In genomic region chr6:33911488-33911887, GRCh38 we compare ENCODE assay signal across 23 cellular contexts.
A peak's percentile ranks its signal among the peaks of the same experiment; 100 is the strongest.
DNase-seq lines count a peak whose midpoint lies in the region; ATAC-seq and TF ChIP-seq lines count a peak whose summit lies in the region.
"Had no signal": no experiment of that assay in that cellular context is flagged by ENCODE, and none has a peak within 500 bp of the region (broad histone marks: within the 10 kb centered on the region; RNA-seq: fewer than 3 reads in every experiment).

No MANE protein-coding gene starts in this region.

- H3K27ac Mint-ChIP-seq in activated B cell treated with CpG ODN at 0.5 μM for 24 hours = peak overlapping the region; percentile 13
- H3K27ac Mint-ChIP-seq in naive thymus-derived CD4-positive, alpha-beta T cell = peak overlapping the region in 6 of 9 donors; percentile 19 to 87 (median 50)

- intact Hi-C loops in activated B cell treated with CpG ODN at 0.5 μM for 24 hours (cut with micrococcal nuclease) (no loop called here), vagina (cut with DNase I) (no loop called here)
- intact Hi-C loops in naive thymus-derived CD4-positive, alpha-beta T cell (cut with micrococcal nuclease) = no loop called here

- H3K4me1 Mint-ChIP-seq in activated B cell treated with CpG ODN at 0.5 μM for 24 hours = peaks cover 26% of the 10 kb centered on the region
- H3K4me1 Mint-ChIP-seq in naive thymus-derived CD4-positive, alpha-beta T cell = peaks cover 39 to 91% (median 79%) of the 10 kb centered on the region in 7 donors

- no peak overlapping the region for H3K23ac ChIP-seq in mesenchymal stem cell (ENCODE audit: low read length in 2 of 2)

- TF ChIP-seq CTCF in activated B cell treated with CpG ODN at 0.5 μM for 24 hours (IDR thresholded peaks at IDR 0.05) (no peak), vagina (IDR thresholded peaks at IDR 0.05) (no peak)

- H3K9me3 ChIP-seq in naive thymus-derived CD4-positive, alpha-beta T cell (ENCODE audit: control insufficient read depth in 2 of 3, low read length in 3 of 3) = no peaks in the 10 kb centered on the region
- H3K9me3 ChIP-seq in vagina = no peaks in the 10 kb centered on the region
- no peaks in the 10 kb centered on the region for H3K9me3 ChIP-seq in mesenchymal stem cell (ENCODE audit: control insufficient read depth, low read length)
- H3K9me3 ChIP-seq: SJSA1 had no signal

- no peak for TF ChIP-seq POLR2A in vagina (IDR thresholded peaks at IDR 0.05)

- H3K36me3 ChIP-seq in naive thymus-derived CD4-positive, alpha-beta T cell (ENCODE audit: control insufficient read depth in 2 of 3, insufficient read depth in 3 of 3, low read length in 3 of 3) = no peaks in the 10 kb centered on the region
- H3K36me3 ChIP-seq in vagina = no peaks in the 10 kb centered on the region
- no peaks in the 10 kb centered on the region for H3K36me3 ChIP-seq in mesenchymal stem cell (ENCODE audit: control insufficient read depth in 1 of 2, insufficient read depth in 2 of 2, low read depth in 1 of 2, low read length in 2 of 2)
- H3K36me3 ChIP-seq: SJSA1 had no signal

- H2BK5ac ChIP-seq in mesenchymal stem cell (ENCODE audit: low read depth, low read length, poor library complexity, severe bottlenecking) = no peak overlapping the region

- H2AK5ac ChIP-seq in mesenchymal stem cell (ENCODE audit: low read length, severe bottlenecking) = no peak overlapping the region

- no peak overlapping the region for H3K4me3 ChIP-seq in naive thymus-derived CD4-positive, alpha-beta T cell (ENCODE audit: low read length)
- no peak overlapping the region for H3K4me3 ChIP-seq in vagina
- H3K4me3 ChIP-seq in mesenchymal stem cell (ENCODE audit: insufficient read depth in 1 of 2, low read depth in 1 of 2, low read length in 2 of 2) = no peak overlapping the region
- H3K4me3 ChIP-seq: SJSA1 had no signal

- ATAC-seq in activated B cell treated with CpG ODN at 0.5 μM for 24 hours (ENCODE audit: low read depth) (no peak), GM18907 (IDR thresholded peaks at IDR 0.05; ENCODE audit: unreplicated experiment) (no peak)
- no peak for ATAC-seq in naive thymus-derived CD4-positive, alpha-beta T cell
- ATAC-seq: Right ventricle myocardium inferior had no signal

- no peak overlapping the region for H2AFZ ChIP-seq in mesenchymal stem cell (ENCODE audit: low read depth, low read length)

- H3K4me1 ChIP-seq in naive thymus-derived CD4-positive, alpha-beta T cell (ENCODE audit: control insufficient read depth in 2 of 2, insufficient read depth in 2 of 2, low read length in 2 of 2) = peaks cover 50 to 68% of the 10 kb centered on the region in 2 donors
- H3K4me1 ChIP-seq in vagina (peaks cover 20% of the 10 kb centered on the region), mesenchymal stem cell (ENCODE audit: control insufficient read depth, insufficient read depth, low read depth, low read length) (peaks cover 11% of the 10 kb centered on the region)
- H3K4me1 ChIP-seq: SJSA1 had no signal

- H3K9me3 Mint-ChIP-seq in activated B cell treated with CpG ODN at 0.5 μM for 24 hours = no peaks in the 10 kb centered on the region
- H3K9me3 Mint-ChIP-seq in naive thymus-derived CD4-positive, alpha-beta T cell = no peaks in the 10 kb centered on the region

- H3K14ac ChIP-seq in mesenchymal stem cell (ENCODE audit: low read length in 2 of 2) = no peak overlapping the region

- POLR2A ChIA-PET in activated B cell treated with CpG ODN at 0.5 μM for 24 hours (lab: Charles Lee) = no interaction called here
- POLR2A ChIA-PET in naive thymus-derived CD4-positive, alpha-beta T cell (lab: Charles Lee) = interaction anchor here (1.4 kb wide), 1 partner anchor 54 kb away, joined by 4 read pairs; no protein-coding TSS in a partner anchor

- no peaks in the 10 kb centered on the region for H3K79me1 ChIP-seq in mesenchymal stem cell (replicated peaks; ENCODE audit: low read length, poor library complexity, severe bottlenecking)

- no peak overlapping the region for H2BK12ac ChIP-seq in mesenchymal stem cell (ENCODE audit: low read length in 2 of 2)

- no peak overlapping the region for H3K9ac ChIP-seq in mesenchymal stem cell (ENCODE audit: low read length)

- no peak overlapping the region for H4K91ac ChIP-seq in mesenchymal stem cell (ENCODE audit: low read length)

- H3K18ac ChIP-seq in mesenchymal stem cell (ENCODE audit: low read depth in 1 of 2, low read length in 2 of 2) = no peak overlapping the region

- no peak overlapping the region for H2BK120ac ChIP-seq in mesenchymal stem cell (ENCODE audit: low read depth, low read length)

- WGBS in mesenchymal stem cell = 90% methylated on average over 6 of the region's 6 CpGs

- H3K27ac ChIP-seq in naive thymus-derived CD4-positive, alpha-beta T cell (ENCODE audit: low read depth, low read length) = no peak overlapping the region
- peak overlapping the region; percentile 67 for H3K27ac ChIP-seq in vagina
- H3K27ac ChIP-seq in mesenchymal stem cell (ENCODE audit: low read length, poor library complexity, severe bottlenecking) = no peak overlapping the region
- H3K27ac ChIP-seq: 22Rv1, HL-60, SJSA1 had no signal

- no peak overlapping the region for H3K4ac ChIP-seq in mesenchymal stem cell (ENCODE audit: low read depth in 1 of 2, low read length in 2 of 2)

- no peaks in the 10 kb centered on the region for H3K36me3 Mint-ChIP-seq in activated B cell treated with CpG ODN at 0.5 μM for 24 hours (ENCODE audit: low read depth)
- H3K36me3 Mint-ChIP-seq in naive thymus-derived CD4-positive, alpha-beta T cell = peaks cover 0 to 7% (median 0%) of the 10 kb centered on the region in 5 donors

- no peak overlapping the region for H2BK15ac ChIP-seq in mesenchymal stem cell (ENCODE audit: low read depth, poor library complexity, severe bottlenecking)

- H3K4me2 ChIP-seq in mesenchymal stem cell (ENCODE audit: low read length, poor library complexity, severe bottlenecking) = no peak overlapping the region

- CTCF ChIA-PET in activated B cell treated with CpG ODN at 0.5 μM for 24 hours (lab: Charles Lee) = no interaction called here
- CTCF ChIA-PET in naive thymus-derived CD4-positive, alpha-beta T cell (lab: Charles Lee) = no interaction called here

- peaks cover 6% of the 10 kb centered on the region for H3K27me3 Mint-ChIP-seq in activated B cell treated with CpG ODN at 0.5 μM for 24 hours
- peaks cover 0 to 5% (median 0%) of the 10 kb centered on the region in 5 donors for H3K27me3 Mint-ChIP-seq in naive thymus-derived CD4-positive, alpha-beta T cell

- H3K27me3 ChIP-seq in naive thymus-derived CD4-positive, alpha-beta T cell (ENCODE audit: control insufficient read depth in 2 of 2, insufficient read depth in 2 of 2, low read length in 2 of 2) = no peaks in the 10 kb centered on the region
- H3K27me3 ChIP-seq in vagina = no peaks in the 10 kb centered on the region
- H3K27me3 ChIP-seq in mesenchymal stem cell (ENCODE audit: control insufficient read depth in 1 of 2, insufficient read depth in 1 of 2, low read length in 2 of 2) = peaks cover 44 to 62% of the 10 kb centered on the region in 2 experiments

- no peak overlapping the region for H3K4me3 Mint-ChIP-seq in activated B cell treated with CpG ODN at 0.5 μM for 24 hours
- no peak overlapping the region for H3K4me3 Mint-ChIP-seq in naive thymus-derived CD4-positive, alpha-beta T cell

- H4K8ac ChIP-seq in mesenchymal stem cell (ENCODE audit: low read length) = no peak overlapping the region

- peak; percentile 9 for DNase-seq in NCI-H510A treated with DMSO at 0.1 percent for 48 hours (lab: John Stamatoyannopoulos, UW)
- DNase-seq in NCI-H510A (lab: John Stamatoyannopoulos, UW) = no peak
- no peak for DNase-seq in activated B cell treated with CpG ODN at 0.5 μM for 24 hours
- DNase-seq in naive thymus-derived CD4-positive, alpha-beta T cell = no peak
- DNase-seq in vagina (ENCODE audit: extremely low spot score in 2 of 2) = no peak
- DNase-seq in mesenchymal stem cell = no peak
- no peak for DNase-seq in GOT3 (lab: John Stamatoyannopoulos, UW)
- DNase-seq: ACHN, C1 segment of cervical spinal cord, DMS53, GDM1, KG1, NCI-H1092 treated with DMSO at 0.1 percent for 48 hours, NCI-H146, NCI-H2029, NCI-H226, NCI-H524 treated with DMSO at 0.1 percent for 48 hours, OCI-M1 had no signal
